9 cellular contexts compared by ENCODE assay signal in genomic region chr3:60153221-60153999, GRCh38.
"Had no signal": no experiment of that assay in that cellular context is flagged by ENCODE, and none has a peak within 500 bp of the region (broad histone marks: within the 10 kb centered on the region; RNA-seq: fewer than 3 reads in every experiment).

No MANE protein-coding gene starts in this region.

- H3K4me3 ChIP-seq: GM23248, HAP-1, K562 had no signal

- H3K4me3 Mint-ChIP-seq: HFFc6 had no signal

- H3K36me3 ChIP-seq: HAP-1 had no signal

- DNase-seq: GM23248, GOT3, H7, HFFc6, IMR-90 had no signal

- H3K9me3 ChIP-seq: HAP-1 had no signal

- ATAC-seq: HCT116, K562 had no signal

- H3K27ac Mint-ChIP-seq: HFFc6 had no signal

- H3K27ac ChIP-seq: GM23248, HL-60 had no signal
